In genomic region chr17:65101371-65101770, GRCh38 we compare ENCODE assay signal across 10 cellular contexts. TPM values are rescaled to one million over a fixed set of nuclear protein-coding genes. Genes with fewer than 3 reads are reported as not detected.
DNase-seq lines count a peak whose midpoint lies in the region; ATAC-seq and TF ChIP-seq lines count a peak whose summit lies in the region.
"Had no signal": no experiment of that assay in that cellular context is flagged by ENCODE, and none has a peak within 500 bp of the region (broad histone marks: within the 10 kb centered on the region; RNA-seq: fewer than 3 reads in every experiment).

No MANE protein-coding gene starts in this region.

- no peak for DNase-seq in MCF 10A (ENCODE audit: unreplicated experiment)
- DNase-seq in naive B cell, result no peak
- no peak for DNase-seq in stimulated activated CD4-positive, alpha-beta T cell treated with anti-CD3 and anti-CD28 coated beads, Interleukin-4, amount 100 ng/mL, for 24 hours
- DNase-seq in HT-29 (ENCODE audit: low spot score), result no peak
- no peak for DNase-seq in ecto neural progenitor cell (ENCODE audit: low spot score)
- DNase-seq in DMS53 (lab: John Stamatoyannopoulos, UW), result no peak
- DNase-seq: heart right ventricle, trophoblast cell had no signal

- BruUV-seq in MCF 10A (replicated peaks; lab: Mats Ljungman, UMichigan), result no TSS peak

- POLR2A ChIA-PET in MCF 10A (lab: Yijun Ruan, JAX), result interaction anchor here (1.1 to 12.4 kb wide), 7 partner anchors 12 to 126 kb away, joined by 3 to 256 read pairs (median 7); partner anchors contain the start of gene GNA13

- ATAC-seq in naive B cell (ENCODE audit: low read depth in 2 of 2), result no peak

- CTCF ChIA-PET in MCF 10A (lab: Yijun Ruan, JAX), result interaction anchor here (0.5 to 4.5 kb wide), 10 partner anchors 14 to 1574 kb away, joined by 3 to 33 read pairs (median 6); no protein-coding TSS in a partner anchor

- peaks cover 13% of the 10 kb centered on the region for H3K4me1 ChIP-seq in ACC112 (ENCODE audit: control insufficient read depth, insufficient read depth, low read length, unreplicated experiment)
- H3K4me1 ChIP-seq in HUES6 (ENCODE audit: control insufficient read depth, insufficient read depth, low read length), result peaks cover 11% of the 10 kb centered on the region

- H2AFZ ChIP-seq in ACC112 (ENCODE audit: low read length, unreplicated experiment), result peak overlapping the region; percentile 31

- H3K4me1 Mint-ChIP-seq in MCF 10A (ENCODE audit: insufficient read depth, unreplicated experiment), result peaks cover 37% of the 10 kb centered on the region
- H3K4me1 Mint-ChIP-seq in naive B cell, result peaks cover 11 to 17% (median 13%) of the 10 kb centered on the region in 3 donors

- H3K36me3 Mint-ChIP-seq in MCF 10A (ENCODE audit: insufficient read depth, unreplicated experiment) (no peaks in the 10 kb centered on the region), naive B cell (no peaks in the 10 kb centered on the region)

- H3K9ac ChIP-seq in HUES6 (ENCODE audit: low read length), result no peak overlapping the region

- intact Hi-C loops in MCF 10A (cut with micrococcal nuclease), result loop anchor here (2.0 kb wide), 4 partner anchors 35 to 97 kb away; partner anchors contain the start of genes GNA13 and RGS9

- H3K27ac Mint-ChIP-seq in MCF 10A (ENCODE audit: low read depth, unreplicated experiment) (no peak overlapping the region), naive B cell (peak overlapping the region in 2 of 6 donors; percentile 81 to 93)

- TF ChIP-seq CTCF in MCF 10A (IDR thresholded peaks at IDR 0.05; ENCODE audit: unreplicated experiment), result no peak

- H3K27me3 ChIP-seq in ACC112 (ENCODE audit: insufficient read depth, low read length) (no peaks in the 10 kb centered on the region), HUES6 (ENCODE audit: control insufficient read depth, insufficient read depth, low read length) (no peaks in the 10 kb centered on the region)
- H3K27me3 ChIP-seq: heart right ventricle had no signal

- H3K9me3 ChIP-seq in HUES6 (ENCODE audit: control insufficient read depth, insufficient read depth, low read depth, low read length), result no peaks in the 10 kb centered on the region
- H3K9me3 ChIP-seq: heart right ventricle had no signal

- H3K4me3 ChIP-seq in ACC112 (ENCODE audit: low read depth, low read length) (peak overlapping the region; percentile 83), HUES6 (ENCODE audit: low read depth, low read length) (peak overlapping the region; percentile 69)

- H3K27ac ChIP-seq in ACC112 (ENCODE audit: low read depth, low read length), result no peak overlapping the region
- no peak overlapping the region for H3K27ac ChIP-seq in HUES6 (ENCODE audit: low read depth, low read length)

- H3K36me3 ChIP-seq in ACC112 (ENCODE audit: insufficient read depth, low read length) (no peaks in the 10 kb centered on the region), HUES6 (ENCODE audit: control insufficient read depth, insufficient read depth, low read length) (no peaks in the 10 kb centered on the region)
- H3K36me3 ChIP-seq: heart right ventricle had no signal

- H3K4me3 Mint-ChIP-seq in MCF 10A (ENCODE audit: unreplicated experiment) (peak overlapping the region; percentile 66), naive B cell (peak overlapping the region in 6 of 8 donors; percentile 65 to 88 (median 78))

- H3K79me2 ChIP-seq in ACC112 (ENCODE audit: control insufficient read depth, insufficient read depth, low read length, unreplicated experiment), result no peaks in the 10 kb centered on the region

- no peaks in the 10 kb centered on the region for H3K27me3 Mint-ChIP-seq in MCF 10A (ENCODE audit: insufficient read depth, unreplicated experiment)
- H3K27me3 Mint-ChIP-seq in naive B cell, result peaks cover 0 to 4% (median 0%) of the 10 kb centered on the region in 3 donors

- no peaks in the 10 kb centered on the region for H3K9me3 Mint-ChIP-seq in MCF 10A (ENCODE audit: unreplicated experiment)
- H3K9me3 Mint-ChIP-seq in naive B cell, result no peaks in the 10 kb centered on the region

RNA-seq across cellular contexts. Expression of gene RGS9, which starts 35.8 kb away (rescaled TPM):
- total RNA-seq in MCF 10A (2022), result 0.49 and 0.61 TPM in 2 replicates
- polyA plus RNA-seq in naive B cell (ENCODE audit: low read depth in 6 of 6), result 1 to 10 TPM in 1 of 6 donors, not detected in 5; 1.2 TPM
- 0.13 TPM in 1 of 2 replicates, not detected in the other for total RNA-seq in HT-29 (2014; rRNA removed; shearing (Covaris generic))

RNA-seq across cellular contexts. Expression of gene GNA13, which starts 44.8 kb away (rescaled TPM):
- 32.1 and 33.2 TPM in 2 replicates for total RNA-seq in MCF 10A (2022)
- 10 to 100 TPM; 45.6 to 53.9 (median 50.9) TPM for polyA plus RNA-seq in naive B cell (ENCODE audit: low read depth in 6 of 6)
- total RNA-seq in HT-29 (2014; rRNA removed; shearing (Covaris generic)), result 12.0 and 12.5 TPM in 2 replicates
